Comparison of ENCODE assay signal across 32 cellular contexts in genomic region chr6:86380571-86381125, GRCh38.
"Had no signal": no experiment of that assay in that cellular context is flagged by ENCODE, and none has a peak within 500 bp of the region (broad histone marks: within the 10 kb centered on the region; RNA-seq: fewer than 3 reads in every experiment).

No MANE protein-coding gene starts in this region.

- H3K4me1 ChIP-seq: adrenal gland, ascending aorta, body of pancreas, breast epithelium had no signal

- DNase-seq: activated effector memory CD4-positive, alpha-beta T cell treated with anti-CD3 and anti-CD28 coated beads, Interleukin-2, amount 50 U/mL, for 16 hours; activated effector memory CD4-positive, alpha-beta T cell treated with Interleukin-2 at 50 U/mL for 16 hours; activated gamma-delta T cell; activated gamma-delta T cell treated with Interleukin-2 at 50 U/mL for 16 hours; activated naive CD4-positive, alpha-beta T cell; activated naive CD4-positive, alpha-beta T cell treated with anti-CD3 and anti-CD28 coated beads for 36 hours; activated naive CD4-positive, alpha-beta T cell treated with anti-CD3 and anti-CD28 coated beads, Interleukin-2, amount 10 ng/mL, durations not matched to agents 7 days and 5 days; activated naive CD4-positive, alpha-beta T cell treated with anti-CD3 and anti-CD28 coated beads, Interleukin-2, amount 50 U/mL, for 16 hours; activated naive CD4-positive, alpha-beta T cell treated with Interleukin-2 at 50 U/mL for 16 hours; activated naive CD8-positive, alpha-beta T cell treated with anti-CD3 and anti-CD28 coated beads for 36 hours; activated naive CD8-positive, alpha-beta T cell treated with anti-CD3 and anti-CD28 coated beads, Interleukin-2, amount 10 ng/mL, durations not matched to agents 7 days and 5 days; activated naive CD8-positive, alpha-beta T cell treated with anti-CD3 and anti-CD28 coated beads, Interleukin-2, amount 50 U/mL, for 24 hours; activated T-cell treated with anti-CD3 and anti-CD28 coated beads, Interleukin-2, amount 50 U/mL, for 1 hour; activated T-cell treated with anti-CD3 and anti-CD28 coated beads, Interleukin-2, amount 50 U/mL, for 24 hours; activated T-cell treated with anti-CD3 and anti-CD28 coated beads, Interleukin-2, amount 50 U/mL, for 4 hours; activated T-cell treated with anti-CD3 and anti-CD28 coated beads, Interleukin-2, amount 50 U/mL, for 48 hours; activated T-cell treated with anti-CD3 and anti-CD28 coated beads, Interleukin-2, amount 50 U/mL, for 72 hours; adrenal gland; amniotic stem cell; amygdala; aorta; brain microvascular endothelial cell; central memory CD4-positive, alpha-beta T cell; cerebellar nuclear complex had no signal

- H3K27me3 ChIP-seq: adrenal gland, ascending aorta, body of pancreas, brain microvascular endothelial cell, breast epithelium, cardiac muscle cell had no signal

- ATAC-seq: activated naive CD4-positive, alpha-beta T cell treated with anti-CD3 and anti-CD28 coated beads, Interleukin-2, amount 50 U/mL, for 72 hours; activated naive CD8-positive, alpha-beta T cell treated with anti-CD3 and anti-CD28 coated beads, Interleukin-2, amount 50 U/mL, for 24 hours; activated T-cell treated with anti-CD3 and anti-CD28 coated beads, Interleukin-2, amount 50 U/mL, for 4 hours; activated T-cell treated with anti-CD3 and anti-CD28 coated beads, Interleukin-2, amount 50 U/mL, for 72 hours; activated T-helper 17 cell treated with anti-CD3 and anti-CD28 coated beads, Interleukin-2, amount 50 U/mL, for 72 hours; body of pancreas had no signal

- H3K9me3 ChIP-seq: adrenal gland, ascending aorta, body of pancreas, breast epithelium had no signal

- FAIRE-seq: astrocyte, bronchial epithelial cell had no signal

- H3K4me3 ChIP-seq: adrenal gland, ascending aorta, body of pancreas, breast epithelium, cardiac muscle cell had no signal

- H3K36me3 ChIP-seq: adrenal gland, ascending aorta, brain microvascular endothelial cell, breast epithelium, cardiac muscle cell had no signal

- H3K27ac ChIP-seq: adrenal gland, ascending aorta, body of pancreas, brain microvascular endothelial cell, breast epithelium, cardiac muscle cell had no signal
